Comparison of ENCODE assay signal across 8 cellular contexts in genomic region chr19:39413269-39413902, GRCh38. TPM values are rescaled to one million over a fixed set of nuclear protein-coding genes. Genes with fewer than 3 reads are reported as not detected.
DNase-seq lines count a peak whose midpoint lies in the region; ATAC-seq and TF ChIP-seq lines count a peak whose summit lies in the region.

No MANE protein-coding gene starts in this region.

- peaks cover 0 to 1% of the 10 kb centered on the region in 2 donors for H3K9me3 Mint-ChIP-seq in effector memory CD8-positive, alpha-beta T cell

- POLR2A ChIA-PET in HEK293 (lab: Yijun Ruan, JAX), result interaction anchor here (1.1 to 2.3 kb wide), 7 partner anchors 11 to 32 kb away, joined by 3 to 68 read pairs (median 12); partner anchors contain the start of genes MED29, PAF1, RPS16 and SUPT5H

- DNase-seq in AG08395 (ENCODE audit: low spot score) (peak; percentile 66), T-helper 17 cell (peak in 2 of 3 donors; percentile 38 to 44), mucosa of descending colon (peak; percentile 47 to 82 (median 66)), NCI-H510A treated with DMSO at 0.1 percent for 48 hours (lab: John Stamatoyannopoulos, UW) (no peak), GM19240 (ENCODE audit: insufficient read length, low spot score) (no peak)
- no peak for DNase-seq in effector memory CD8-positive, alpha-beta T cell

- H3K4me3 ChIP-seq in HEK293 (ENCODE audit: low read depth, low read length) (peak overlapping the region; percentile 69), mucosa of descending colon (peak overlapping the region; percentile 37)

- H3K9me3 ChIP-seq in HEK293 (ENCODE audit: control insufficient read depth, insufficient read depth, low read depth, low read length) (no peaks in the 10 kb centered on the region), T-helper 17 cell (ENCODE audit: control insufficient read depth, low read length, poor library complexity, severe bottlenecking) (no peaks in the 10 kb centered on the region), mucosa of descending colon (no peaks in the 10 kb centered on the region)

- intact Hi-C loops in mucosa of descending colon (cut with DNase I, micrococcal nuclease), result no loop called here

- H3K36me3 Mint-ChIP-seq in T-helper 17 cell (ENCODE audit: low read depth), result peaks cover 12% of the 10 kb centered on the region
- H3K36me3 Mint-ChIP-seq in effector memory CD8-positive, alpha-beta T cell (ENCODE audit: insufficient read depth), result peaks cover 76% of the 10 kb centered on the region

- CTCF ChIA-PET in HEK293 (lab: Yijun Ruan, JAX), result interaction anchor here (0.6 to 2.6 kb wide), 14 partner anchors 10 to 427 kb away, joined by 3 to 16 read pairs (median 3); partner anchors contain the start of genes MED29, PAF1 and RPS16

- H3K27ac ChIP-seq in HEK293 (ENCODE audit: extremely low read depth, low read depth, low read length), result peak overlapping the region; percentile 91

- ATAC-seq in T-helper 17 cell, result no peak
- ATAC-seq in effector memory CD8-positive, alpha-beta T cell (replicated peaks), result no peak
- no peak for ATAC-seq in mucosa of descending colon
- ATAC-seq in HG02981 (IDR thresholded peaks at IDR 0.05; ENCODE audit: unreplicated experiment), result no peak

- H3K4me1 ChIP-seq in HEK293 (ENCODE audit: control insufficient read depth, insufficient read depth, low read length), result peaks cover 31% of the 10 kb centered on the region
- H3K4me1 ChIP-seq in mucosa of descending colon (ENCODE audit: low read depth), result peaks cover 23% of the 10 kb centered on the region

- peaks cover 45% of the 10 kb centered on the region for H3K4me1 Mint-ChIP-seq in T-helper 17 cell
- peaks cover 40 to 49% of the 10 kb centered on the region in 2 donors for H3K4me1 Mint-ChIP-seq in effector memory CD8-positive, alpha-beta T cell (ENCODE audit: low read depth in 2 of 2)

- peak overlapping the region; percentile 94 for H3K4me3 Mint-ChIP-seq in T-helper 17 cell
- H3K4me3 Mint-ChIP-seq in effector memory CD8-positive, alpha-beta T cell, result peak overlapping the region; percentile 87 to 99

- H3K36me3 ChIP-seq in HEK293 (ENCODE audit: control insufficient read depth in 2 of 2, insufficient read depth in 1 of 2, low read length in 2 of 2) (peaks cover 29 to 33% of the 10 kb centered on the region in 2 experiments; a peak in 2 of 3 replicates), mucosa of descending colon (ENCODE audit: low read depth) (no peaks in the 10 kb centered on the region)

- H3K27ac Mint-ChIP-seq in T-helper 17 cell, result peak overlapping the region; percentile 99
- H3K27ac Mint-ChIP-seq in effector memory CD8-positive, alpha-beta T cell, result peak overlapping the region; percentile 80 to 100

- TF ChIP-seq CTCF in HEK293 (tag by site-specific recombination; IDR thresholded peaks at IDR 0.05), result no peak
- no peak for TF ChIP-seq CTCF in mucosa of descending colon (IDR thresholded peaks at IDR 0.05)

- H3K27me3 Mint-ChIP-seq in T-helper 17 cell, result no peaks in the 10 kb centered on the region
- H3K27me3 Mint-ChIP-seq in effector memory CD8-positive, alpha-beta T cell, result peaks cover 0 to 13% of the 10 kb centered on the region in 2 donors

TF ChIP-seq in HEK293, 187 proteins besides CTCF, POLR2A, EP300 and RAD21 (continues in another document):
- TF ChIP-seq ZNF510 (tag by site-specific recombination; IDR thresholded peaks at IDR 0.05; ENCODE audit: insufficient replicate concordance), result no peak
- TF ChIP-seq ZFP41 (tag by site-specific recombination; IDR thresholded peaks at IDR 0.05; ENCODE audit: borderline replicate concordance), result no peak
- no peak for TF ChIP-seq PBX3 (CRISPR knock-in tag; IDR thresholded peaks at IDR 0.05)
- no peak for TF ChIP-seq ZNF37A (tag by site-specific recombination; IDR thresholded peaks at IDR 0.05)
- TF ChIP-seq SP2 (tag by site-specific recombination; IDR thresholded peaks at IDR 0.05), result peak; percentile 85
- no peak for TF ChIP-seq ZNF404 (tag by site-specific recombination; IDR thresholded peaks at IDR 0.05)
- TF ChIP-seq ZNF621 (tag by site-specific recombination; IDR thresholded peaks at IDR 0.05), result no peak
- TF ChIP-seq ZNF785 (tag by site-specific recombination; IDR thresholded peaks at IDR 0.05), result no peak
- TF ChIP-seq SCRT2 (tag by site-specific recombination; IDR thresholded peaks at IDR 0.05), result no peak
- no peak for TF ChIP-seq ZNF26 (tag by site-specific recombination; IDR thresholded peaks at IDR 0.05)
- no peak for TF ChIP-seq ZNF311 (tag by site-specific recombination; IDR thresholded peaks at IDR 0.05; ENCODE audit: borderline replicate concordance)
- TF ChIP-seq ZNF791 (tag by site-specific recombination; IDR thresholded peaks at IDR 0.05), result no peak
- no peak for TF ChIP-seq ZNF132 (tag by site-specific recombination; IDR thresholded peaks at IDR 0.05; ENCODE audit: borderline replicate concordance)
- TF ChIP-seq ZNF449 (tag by site-specific recombination; IDR thresholded peaks at IDR 0.05), result no peak; the same call in 1 of the 2 replicates
- TF ChIP-seq ZNF549 (tag by site-specific recombination; IDR thresholded peaks at IDR 0.05), result no peak
- no peak for TF ChIP-seq GLI4 (tag by site-specific recombination; IDR thresholded peaks at IDR 0.05)
- no peak for TF ChIP-seq ZNF623 (tag by site-specific recombination; IDR thresholded peaks at IDR 0.05)
- no peak for TF ChIP-seq ZNF140 (tag by site-specific recombination; IDR thresholded peaks at IDR 0.05)
- no peak for TF ChIP-seq ATF2 (tag by site-specific recombination; IDR thresholded peaks at IDR 0.05; ENCODE audit: low read depth)
- TF ChIP-seq ZNF391 (tag by site-specific recombination; IDR thresholded peaks at IDR 0.05; ENCODE audit: borderline replicate concordance, low read depth), result no peak
- TF ChIP-seq ZNF645 (tag by site-specific recombination; IDR thresholded peaks at IDR 0.05), result 0 out of 2 replicates have a peak, but pooled peaks have one; percentile 26

RNA-seq across cellular contexts. Expression of gene PLEKHG2, which starts 0.9 kb away (rescaled TPM):
- total RNA-seq in T-helper 17 cell (100 to 1,000 TPM; 119 to 129 TPM), mucosa of descending colon (10 to 100 TPM in 2 of 3 donors, 1 to 10 TPM in 1; 6.5 to 26.7 (median 17.9) TPM)

RNA-seq across cellular contexts. Expression of gene ZFP36, which starts 6.7 kb away (rescaled TPM):
- total RNA-seq in T-helper 17 cell, result 1,000 to 10,000 TPM; 1,082 to 1,318 TPM
- total RNA-seq in mucosa of descending colon, result 100 to 1,000 TPM; 200 to 236 (median 235) TPM

RNA-seq across cellular contexts. Expression of gene MED29, which starts 22.2 kb away (rescaled TPM):
- total RNA-seq in T-helper 17 cell (10 to 100 TPM; 43.4 to 43.6 TPM), mucosa of descending colon (10 to 100 TPM; 28.4 to 31.2 (median 28.8) TPM)

RNA-seq across cellular contexts. Expression of gene RPS16, which starts 22.4 kb away (rescaled TPM):
- total RNA-seq in T-helper 17 cell (1,000 to 10,000 TPM; 3,790 to 3,904 TPM), mucosa of descending colon (1,000 to 10,000 TPM; 1,270 to 1,804 (median 1,507) TPM)

RNA-seq across cellular contexts. Expression of gene PAF1, which starts 22.5 kb away (rescaled TPM):
- total RNA-seq in T-helper 17 cell (100 to 1,000 TPM; 113 to 127 TPM), mucosa of descending colon (10 to 100 TPM; 28.1 to 44.8 (median 32.3) TPM)

Comparison
In these comparisons a context has a peak if more than half of its experiments do, and no peak if none do; other contexts are left out.
1. DNase-seq: peak in AG08395 (single experiment), T-helper 17 cell (2 of 3) and mucosa of descending colon (3 of 3); none in effector memory CD8-positive, alpha-beta T cell (0 of 3), NCI-H510A treated with DMSO at 0.1 percent for 48 hours (single experiment) and GM19240 (single experiment).
2. RNA of gene PLEKHG2, which starts 0.9 kb away (total RNA-seq): 119 to 129 TPM in T-helper 17 cell; 6.5 to 26.7 TPM in mucosa of descending colon; every median in the first group is over 4 times any median in the second.
3. RNA of gene ZFP36, which starts 6.7 kb away (total RNA-seq): 1,082 to 1,318 TPM in T-helper 17 cell; 200 to 236 TPM in mucosa of descending colon; every median in the first group is over 4 times any median in the second.